ENCODE assay signal across 24 cellular contexts in the genomic region with DNA sequence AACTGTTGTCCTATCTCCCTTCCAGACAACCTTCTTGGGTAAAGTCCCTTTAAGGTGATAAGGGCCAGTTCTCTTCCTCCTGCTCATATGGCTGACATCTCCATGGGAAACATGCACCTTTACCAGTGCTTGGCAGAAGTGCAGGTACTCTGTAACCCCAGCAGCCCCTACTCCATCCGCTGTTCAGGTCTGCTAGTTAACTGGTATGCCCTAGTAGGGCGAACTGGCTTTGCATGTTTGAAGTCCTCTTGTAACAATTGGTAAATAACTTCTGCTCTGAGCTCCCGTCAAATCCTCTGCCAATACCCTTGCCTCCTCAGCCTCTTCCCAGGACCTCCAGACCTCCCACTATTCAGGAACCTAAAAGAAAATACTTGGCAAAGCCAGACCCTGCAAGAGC.
DNase-seq lines count a peak whose midpoint lies in the region; ATAC-seq and TF ChIP-seq lines count a peak whose summit lies in the region.
"Had no signal": no experiment of that assay in that cellular context is flagged by ENCODE, and none has a peak within 500 bp of the region (broad histone marks: within the 10 kb centered on the region; RNA-seq: fewer than 3 reads in every experiment).

No MANE protein-coding gene starts in this region.

- DNase-seq in NCI-H82 (lab: John Stamatoyannopoulos, UW) (peak; percentile 26), NCI-H82 treated with DMSO at 0.1 percent for 48 hours (lab: John Stamatoyannopoulos, UW; ENCODE audit: unreplicated experiment) (no peak), esophagus squamous epithelium (lab: John Stamatoyannopoulos, UW) (no peak), thyroid gland (peak; percentile 70 to 73), DMS153 (lab: John Stamatoyannopoulos, UW) (no peak)
- DNase-seq in activated CD4-positive, CD25-positive, alpha-beta regulatory T cell treated with anti-CD3 and anti-CD28 coated beads, Interleukin-2, amount 50 U/mL, for 72 hours, result no peak
- DNase-seq: 8988T; activated CD4-positive, CD25-positive, alpha-beta regulatory T cell; activated CD8-positive, alpha-beta T cell treated with anti-CD3 and anti-CD28 coated beads, Interleukin-2, amount 10 ng/mL, durations not matched to agents 7 days and 5 days; activated gamma-delta T cell; adrenal gland; AML-193; dermis blood vessel endothelial cell; DMS79 treated with DMSO at 0.1 percent for 48 hours; KBM-7; NCI-H1436 treated with DMSO at 0.1 percent for 48 hours; NCI-H2171 treated with DMSO at 0.1 percent for 48 hours; NCI-H526 treated with DMSO at 0.1 percent for 48 hours; right lobe of liver; stimulated activated CD8-positive, alpha-beta memory T cell treated with anti-CD3 and anti-CD28 coated beads, Interleukin-4, amount 100 ng/mL, for 48 hours; T-helper 9 cell had no signal

- H3K4me1 ChIP-seq in esophagus squamous epithelium, result peaks cover 0 to 40% (median 20%) of the 10 kb centered on the region in 3 donors
- peaks cover 24% of the 10 kb centered on the region for H3K4me1 ChIP-seq in parathyroid adenoma
- peaks cover 36 to 58% of the 10 kb centered on the region in 2 donors for H3K4me1 ChIP-seq in thyroid gland

- TF ChIP-seq POLR2A in esophagus squamous epithelium (IDR thresholded peaks at IDR 0.05) (no peak), thyroid gland (IDR thresholded peaks at IDR 0.05) (no peak)

- H3K9me3 ChIP-seq in esophagus squamous epithelium, result no peaks in the 10 kb centered on the region
- no peaks in the 10 kb centered on the region for H3K9me3 ChIP-seq in parathyroid adenoma (ENCODE audit: control insufficient read depth, low read length)
- no peaks in the 10 kb centered on the region for H3K9me3 ChIP-seq in thyroid gland
- H3K9me3 ChIP-seq: adrenal gland, right lobe of liver had no signal

- no peak overlapping the region for H3K4me2 ChIP-seq in parathyroid adenoma (ENCODE audit: low read length)

- no peaks in the 10 kb centered on the region for H3K79me2 ChIP-seq in parathyroid adenoma

- H3K36me3 ChIP-seq in esophagus squamous epithelium (no peaks in the 10 kb centered on the region), parathyroid adenoma (ENCODE audit: control insufficient read depth, insufficient read depth, low read length) (no peaks in the 10 kb centered on the region), thyroid gland (no peaks in the 10 kb centered on the region)
- H3K36me3 ChIP-seq: adrenal gland, right lobe of liver had no signal

- intact Hi-C loops in esophagus squamous epithelium (cut with DNase I), result no loop called here
- intact Hi-C loops in thyroid gland (cut with DNase I), result no loop called here

- H3K27ac ChIP-seq in esophagus squamous epithelium (peak overlapping the region in 3 of 4 donors; percentile 85 to 87 (median 86)), parathyroid adenoma (no peak overlapping the region), thyroid gland (peak overlapping the region; percentile 83 to 95 (median 93))

- no peak for ATAC-seq in HG03520 (IDR thresholded peaks at IDR 0.05; ENCODE audit: unreplicated experiment)
- ATAC-seq: activated CD8-positive, alpha-beta T cell treated with anti-CD3 and anti-CD28 coated beads, Interleukin-2, amount 10 ng/mL, durations not matched to agents 7 days and 5 days; GM12878 had no signal

- no peak overlapping the region for H3K4me3 ChIP-seq in esophagus squamous epithelium
- H3K4me3 ChIP-seq in parathyroid adenoma (ENCODE audit: low read depth, low read length), result no peak overlapping the region
- no peak overlapping the region for H3K4me3 ChIP-seq in thyroid gland (replicated peaks in 1 of 3)
- H3K4me3 ChIP-seq: adrenal gland, GM12878, right lobe of liver had no signal

- TF ChIP-seq CTCF in esophagus squamous epithelium (IDR thresholded peaks at IDR 0.05) (no peak), parathyroid adenoma (IDR thresholded peaks at IDR 0.05) (no peak), thyroid gland (IDR thresholded peaks at IDR 0.05) (no peak)

- no peak overlapping the region for H3K9ac ChIP-seq in parathyroid adenoma

- H3K27me3 ChIP-seq in esophagus squamous epithelium (no peaks in the 10 kb centered on the region), parathyroid adenoma (ENCODE audit: control insufficient read depth, insufficient read depth, low read length) (no peaks in the 10 kb centered on the region), thyroid gland (no peaks in the 10 kb centered on the region)
- H3K27me3 ChIP-seq: adrenal gland, right lobe of liver had no signal

- peak overlapping the region; percentile 31 for H2AFZ ChIP-seq in parathyroid adenoma

- 84 to 87% methylated on average over 3 of the region's 3 CpGs for WGBS in esophagus squamous epithelium, 2 donors
- WGBS in thyroid gland, 2 donors, result 39 to 61% methylated on average over 3 of the region's 3 CpGs

Comparison
In these comparisons a context has a peak if more than half of its experiments do, and no peak if none do; other contexts are left out.
1. DNase-seq: peak in NCI-H82 (single experiment) and thyroid gland (2 of 2); none in NCI-H82 treated with DMSO at 0.1 percent for 48 hours (single experiment), esophagus squamous epithelium (single experiment), activated CD4-positive, CD25-positive, alpha-beta regulatory T cell treated with anti-CD3 and anti-CD28 coated beads, Interleukin-2, amount 50 U/mL, for 72 hours (single experiment) and DMS153 (single experiment).